Comparison of ENCODE assay signal across 8 cellular contexts in genomic region chr12:43758247-43758727, GRCh38. TPM values are rescaled to one million over a fixed set of nuclear protein-coding genes. Genes with fewer than 3 reads are reported as not detected.
A peak's percentile ranks its signal among the peaks of the same experiment; 100 is the strongest.
DNase-seq lines count a peak whose midpoint lies in the region; ATAC-seq and TF ChIP-seq lines count a peak whose summit lies in the region.
"Had no signal": no experiment of that assay in that cellular context is flagged by ENCODE, and none has a peak within 500 bp of the region (broad histone marks: within the 10 kb centered on the region; RNA-seq: fewer than 3 reads in every experiment).

No MANE protein-coding gene starts in this region.

- no peak overlapping the region for H3K27ac ChIP-seq in OCI-LY3 (ENCODE audit: low read length)
- H3K27ac ChIP-seq: cardiac muscle cell had no signal

- no peaks in the 10 kb centered on the region for H3K9me3 ChIP-seq in OCI-LY3 (ENCODE audit: insufficient read depth, low read length)

- no peaks in the 10 kb centered on the region for H3K9me3 Mint-ChIP-seq in stimulated activated memory B cell treated with anti-CD40 and anti-IgM and Interleukin-4, amounts not matched to agents 10 μg/mL and 1 μg/mL and 100 μg/mL, for 72 hours

- peaks cover 40% of the 10 kb centered on the region for H3K79me2 ChIP-seq in OCI-LY3 (ENCODE audit: low read length)

- H3K4me2 ChIP-seq in OCI-LY3 (ENCODE audit: low read length), result peak overlapping the region; percentile 97

- peak overlapping the region; percentile 65 for H3K4me3 ChIP-seq in GM12865 (ENCODE audit: low read depth, low read length)
- H3K4me3 ChIP-seq in OCI-LY3 (ENCODE audit: low read length), result peak overlapping the region; percentile 94
- H3K4me3 ChIP-seq: cardiac muscle cell had no signal

- H2AFZ ChIP-seq in OCI-LY3 (ENCODE audit: low read depth, low read length), result peak overlapping the region; percentile 86

- DNase-seq in GM12865 (ENCODE audit: low read depth) (no peak), cerebellum (ENCODE audit: low spot score) (peak; percentile 56), left kidney (ENCODE audit: low read depth, low spot score) (peak; percentile 76), cerebellar cortex (ENCODE audit: low spot score) (no peak)

- H3K36me3 Mint-ChIP-seq in stimulated activated memory B cell treated with anti-CD40 and anti-IgM and Interleukin-4, amounts not matched to agents 10 μg/mL and 1 μg/mL and 100 μg/mL, for 72 hours, result peaks cover 20% of the 10 kb centered on the region

- no peaks in the 10 kb centered on the region for H3K27me3 Mint-ChIP-seq in stimulated activated memory B cell treated with anti-CD40 and anti-IgM and Interleukin-4, amounts not matched to agents 10 μg/mL and 1 μg/mL and 100 μg/mL, for 72 hours

- peaks cover 17% of the 10 kb centered on the region for H3K4me1 ChIP-seq in OCI-LY3 (ENCODE audit: low read length)

- peak overlapping the region; percentile 99 for H3K27ac Mint-ChIP-seq in stimulated activated memory B cell treated with anti-CD40 and anti-IgM and Interleukin-4, amounts not matched to agents 10 μg/mL and 1 μg/mL and 100 μg/mL, for 72 hours

- peaks cover 65% of the 10 kb centered on the region for H3K4me1 Mint-ChIP-seq in stimulated activated memory B cell treated with anti-CD40 and anti-IgM and Interleukin-4, amounts not matched to agents 10 μg/mL and 1 μg/mL and 100 μg/mL, for 72 hours

- no peaks in the 10 kb centered on the region for H4K20me1 ChIP-seq in OCI-LY3 (ENCODE audit: insufficient read depth, low read length)

- H3K27me3 ChIP-seq in OCI-LY3 (ENCODE audit: low read depth, low read length), result no peaks in the 10 kb centered on the region
- H3K27me3 ChIP-seq: cardiac muscle cell had no signal

- peak overlapping the region; percentile 85 for H3K9ac ChIP-seq in OCI-LY3 (ENCODE audit: low read length)

- H3K36me3 ChIP-seq in OCI-LY3 (replicated peaks; ENCODE audit: low read depth, low read length), result peaks cover 26% of the 10 kb centered on the region
- H3K36me3 ChIP-seq: cardiac muscle cell had no signal

- peak overlapping the region; percentile 99 for H3K4me3 Mint-ChIP-seq in stimulated activated memory B cell treated with anti-CD40 and anti-IgM and Interleukin-4, amounts not matched to agents 10 μg/mL and 1 μg/mL and 100 μg/mL, for 72 hours

- TF ChIP-seq CTCF in GM12865 (IDR thresholded peaks at IDR 0.05; ENCODE audit: insufficient read depth, low read depth, low read length, missing control alignments) (no peak), OCI-LY3 (IDR thresholded peaks at IDR 0.05; ENCODE audit: low read depth, low read length) (no peak)

- ATAC-seq in HG02759 (IDR thresholded peaks at IDR 0.05; ENCODE audit: unreplicated experiment), result peak; percentile 7
- peak; percentile 13 for ATAC-seq in stimulated activated memory B cell treated with anti-CD40 and anti-IgM and Interleukin-4, amounts not matched to agents 10 μg/mL and 1 μg/mL and 100 μg/mL, for 72 hours

RNA-seq across cellular contexts. Expression of gene PUS7L, which starts 0.3 kb away (rescaled TPM):
- total RNA-seq in cerebellum, result 35.6 TPM
- total RNA-seq: cardiac muscle cell had no signal

RNA-seq across cellular contexts. Expression of gene IRAK4, which starts 0.5 kb away (rescaled TPM):
- 8.3 TPM for total RNA-seq in cerebellum
- total RNA-seq: cardiac muscle cell had no signal

RNA-seq across cellular contexts. Expression of gene TWF1, which starts 47.8 kb away (rescaled TPM):
- total RNA-seq in cerebellum, result 84.8 TPM

Comparison
In these comparisons a context has a peak if more than half of its experiments do, and no peak if none do; other contexts are left out.
1. DNase-seq: peak in cerebellum (single experiment) and left kidney (single experiment); none in GM12865 (single experiment) and cerebellar cortex (single experiment).